15 cellular contexts compared by ENCODE assay signal in the genomic region with DNA sequence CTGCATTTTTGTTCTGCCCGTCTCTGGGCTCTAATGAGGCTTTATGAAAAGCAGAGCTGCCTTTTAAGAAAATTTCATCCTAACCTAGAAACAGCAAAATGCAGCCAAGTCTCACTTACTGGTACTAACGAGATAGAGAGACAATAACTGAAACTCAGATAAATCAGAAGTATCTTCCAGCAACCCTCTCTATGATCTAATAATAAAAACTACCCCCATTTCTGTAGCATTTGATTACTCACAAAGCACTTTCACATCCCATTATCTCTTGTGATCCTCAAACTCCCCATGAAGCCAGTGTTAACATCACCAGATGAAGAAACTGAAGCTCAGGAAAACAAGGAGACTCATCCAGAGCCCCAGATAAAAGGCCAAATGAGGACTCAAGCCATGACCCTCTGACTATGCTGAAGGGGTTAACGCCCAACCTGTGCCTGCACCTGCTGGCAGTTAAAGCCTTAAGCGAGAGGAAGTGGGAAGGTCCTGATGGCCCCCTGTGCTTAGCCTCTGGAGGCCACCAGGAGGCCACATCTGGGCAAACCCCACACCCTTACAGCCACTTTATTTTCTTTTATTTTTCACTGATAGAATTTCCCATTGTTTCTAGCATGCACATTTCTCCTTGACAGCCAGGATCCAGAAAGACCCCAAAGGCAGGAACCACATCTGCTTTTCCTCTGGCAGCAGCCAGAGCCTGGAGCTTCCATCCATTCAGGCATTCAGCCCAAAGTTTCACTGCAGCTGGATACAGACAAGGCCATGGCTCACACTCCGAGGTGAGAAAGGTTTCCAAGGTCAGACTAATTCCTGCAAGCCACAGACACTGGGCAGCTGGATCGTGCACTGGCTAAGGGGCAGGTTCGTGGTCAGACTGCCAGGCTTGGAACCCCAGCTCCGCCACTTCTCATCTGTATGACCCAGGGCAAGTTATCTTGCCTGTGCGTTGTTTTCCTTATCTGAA. TPM values are rescaled to one million over a fixed set of nuclear protein-coding genes. Genes with fewer than 3 reads are reported as not detected.
DNase-seq lines count a peak whose midpoint lies in the region; ATAC-seq and TF ChIP-seq lines count a peak whose summit lies in the region.
"Had no signal": no experiment of that assay in that cellular context is flagged by ENCODE, and none has a peak within 500 bp of the region (broad histone marks: within the 10 kb centered on the region; RNA-seq: fewer than 3 reads in every experiment).

No MANE protein-coding gene starts in this region.

- intact Hi-C loops in left cardiac atrium (cut with DNase I) (no loop called here), adrenal gland (cut with DNase I) (no loop called here)

- H3K36me3 Mint-ChIP-seq in type B pancreatic cell: no peaks in the 10 kb centered on the region
- H3K36me3 Mint-ChIP-seq: activated naive CD4-positive, alpha-beta T cell treated with anti-CD3 and anti-CD28 coated beads, Interleukin-2, amount 50 U/mL, for 24 hours had no signal

- DNase-seq in left cardiac atrium (no peak), right atrium auricular region (ENCODE audit: low spot score) (no peak), SK-N-DZ (ENCODE audit: low spot score) (peak; percentile 18), iPS DF 19.7 (ENCODE audit: low read depth, low spot score) (peak; percentile 12), type B pancreatic cell (ENCODE audit: extremely low spot score, unreplicated experiment) (no peak), amniotic stem cell (lab: John Stamatoyannopoulos, UW) (no peak), adrenal gland (no peak)
- no peak for DNase-seq in activated naive CD4-positive, alpha-beta T cell treated with Interleukin-2 at 50 U/mL for 16 hours
- DNase-seq: DMS 273 treated with DMSO at 0.1 percent for 48 hours, NCI-H1436 treated with DMSO at 0.1 percent for 48 hours, pancreas, upper lobe of right lung had no signal

- no peak overlapping the region for H3K4me3 ChIP-seq in right atrium auricular region
- no peak overlapping the region for H3K4me3 ChIP-seq in adrenal gland
- H3K4me3 ChIP-seq: pancreas, SJSA1, upper lobe of right lung had no signal

- no peak for TF ChIP-seq CTCF in right atrium auricular region (IDR thresholded peaks at IDR 0.05)
- TF ChIP-seq CTCF in type B pancreatic cell (conservative IDR thresholded peaks at IDR 0.05): peak; percentile 51
- TF ChIP-seq CTCF in adrenal gland (IDR thresholded peaks at IDR 0.05): no peak

- no peaks in the 10 kb centered on the region for H3K36me3 ChIP-seq in right atrium auricular region
- H3K36me3 ChIP-seq in adrenal gland (replicated peaks in 1 of 2): no peaks in the 10 kb centered on the region
- H3K36me3 ChIP-seq: pancreas, SJSA1, upper lobe of right lung had no signal

- 52 to 61% (median 55%) methylated on average over 8 to 9 of the region's 9 CpGs for WGBS in adrenal gland, 4 donors

- H3K9me3 ChIP-seq in right atrium auricular region (no peaks in the 10 kb centered on the region), adrenal gland (replicated peaks in 1 of 3) (no peaks in the 10 kb centered on the region)
- H3K9me3 ChIP-seq: pancreas, SJSA1, upper lobe of right lung had no signal

- H3K9me3 Mint-ChIP-seq in type B pancreatic cell: no peaks in the 10 kb centered on the region
- H3K9me3 Mint-ChIP-seq: activated naive CD4-positive, alpha-beta T cell treated with anti-CD3 and anti-CD28 coated beads, Interleukin-2, amount 50 U/mL, for 24 hours had no signal

- H3K4me1 Mint-ChIP-seq in type B pancreatic cell (ENCODE audit: unreplicated experiment): no peaks in the 10 kb centered on the region
- H3K4me1 Mint-ChIP-seq: activated naive CD4-positive, alpha-beta T cell treated with anti-CD3 and anti-CD28 coated beads, Interleukin-2, amount 50 U/mL, for 24 hours; IgD-negative memory B cell had no signal

- H3K27me3 Mint-ChIP-seq in type B pancreatic cell: peaks cover 15% of the 10 kb centered on the region

- peak; percentile 12 to 75 for ATAC-seq in left cardiac atrium
- ATAC-seq: pancreas, upper lobe of right lung had no signal

- no peak overlapping the region for H3K27ac Mint-ChIP-seq in type B pancreatic cell
- H3K27ac Mint-ChIP-seq: activated naive CD4-positive, alpha-beta T cell treated with anti-CD3 and anti-CD28 coated beads, Interleukin-2, amount 50 U/mL, for 24 hours; IgD-negative memory B cell had no signal

- H3K4me1 ChIP-seq in right atrium auricular region (no peaks in the 10 kb centered on the region), adrenal gland (replicated peaks in 1 of 2) (no peaks in the 10 kb centered on the region)
- H3K4me1 ChIP-seq: pancreas, SJSA1, upper lobe of right lung had no signal

- H3K4me3 Mint-ChIP-seq in type B pancreatic cell: no peak overlapping the region
- H3K4me3 Mint-ChIP-seq: activated naive CD4-positive, alpha-beta T cell treated with anti-CD3 and anti-CD28 coated beads, Interleukin-2, amount 50 U/mL, for 24 hours; IgD-negative memory B cell had no signal

- no peak overlapping the region for H3K27ac ChIP-seq in right atrium auricular region
- H3K27ac ChIP-seq in adrenal gland: no peak overlapping the region
- H3K27ac ChIP-seq: pancreas, SJSA1, upper lobe of right lung had no signal

- TF ChIP-seq POLR2A in adrenal gland (IDR thresholded peaks at IDR 0.05): no peak

- H3K27me3 ChIP-seq in right atrium auricular region (no peaks in the 10 kb centered on the region), adrenal gland (no peaks in the 10 kb centered on the region)
- H3K27me3 ChIP-seq: SJSA1, upper lobe of right lung had no signal

RNA-seq across cellular contexts. Expression of gene SPOCK1, which starts 37.2 kb away (rescaled TPM):
- total RNA-seq in left cardiac atrium (100 to 1,000 TPM in 1 of 2 donors, 10 to 100 TPM in 1; 75.0 to 213 TPM), right atrium auricular region (10 to 100 TPM; 59.8 to 84.5 TPM), type B pancreatic cell (ENCODE audit: low replicate concordance) (19.7 and 45.1 TPM in 2 replicates), adrenal gland (100 to 1,000 TPM in 1 of 8 donors, 10 to 100 TPM in 7; 35.4 to 102 (median 64.0) TPM)
- polyA plus RNA-seq in SK-N-DZ (2014; cell fraction: cytosol; rRNA removed): 3.5 and 8.4 TPM in 2 replicates
- 1.0 and 3.3 TPM in 2 replicates for polyA plus RNA-seq in SK-N-DZ (2014; cell fraction: nucleus; rRNA removed)
- polyA plus RNA-seq in adrenal gland: 10 to 100 TPM; 32.0 to 58.7 (median 34.6) TPM
- polyA plus RNA-seq: IgD-negative memory B cell had no signal

Comparison
In these comparisons a context has a peak if more than half of its experiments do, and no peak if none do; other contexts are left out.
1. DNase-seq: peak in SK-N-DZ (single experiment) and iPS DF 19.7 (single experiment); none in left cardiac atrium (single experiment), right atrium auricular region (single experiment), type B pancreatic cell (single experiment), amniotic stem cell (single experiment), activated naive CD4-positive, alpha-beta T cell treated with Interleukin-2 at 50 U/mL for 16 hours (single experiment) and adrenal gland (0 of 7).